19 cellular contexts compared by ENCODE assay signal in genomic region chr16:56334761-56335160, GRCh38.
"Had no signal": no experiment of that assay in that cellular context is flagged by ENCODE, and none has a peak within 500 bp of the region (broad histone marks: within the 10 kb centered on the region; RNA-seq: fewer than 3 reads in every experiment).

No MANE protein-coding gene starts in this region.

- H3K9me3 Mint-ChIP-seq: activated CD8-positive, alpha-beta T cell treated with anti-CD3 and anti-CD28 coated beads for 36 hours; activated T-cell treated with anti-CD3 and anti-CD28 coated beads, Interleukin-2, amount 50 U/mL, for 4 hours; natural killer cell; T-helper 1 cell treated with Interleukin-12 subunit alpha and Interleukin-12 subunit beta and Interleukin-4 antibody, amounts not matched to agents 30 μg/mL and 1 μg/mL, for 36 hours; WTC11 had no signal

- ATAC-seq: activated CD8-positive, alpha-beta T cell treated with anti-CD3 and anti-CD28 coated beads for 36 hours; activated T-cell treated with anti-CD3 and anti-CD28 coated beads, Interleukin-2, amount 50 U/mL, for 4 hours; body of pancreas; left lobe of liver; natural killer cell; SK-N-SH treated with all-trans-retinoic acid at 6 μM for 48 hours; upper lobe of right lung; WTC11 had no signal

- H3K9me3 ChIP-seq: body of pancreas, upper lobe of right lung had no signal

- H3K27me3 Mint-ChIP-seq: activated CD8-positive, alpha-beta T cell treated with anti-CD3 and anti-CD28 coated beads for 36 hours; activated naive CD8-positive, alpha-beta T cell had no signal

- H3K4me3 Mint-ChIP-seq: activated CD8-positive, alpha-beta T cell treated with anti-CD3 and anti-CD28 coated beads for 36 hours; activated naive CD8-positive, alpha-beta T cell; activated T-cell treated with anti-CD3 and anti-CD28 coated beads, Interleukin-2, amount 50 U/mL, for 4 hours; natural killer cell; T-helper 1 cell treated with Interleukin-12 subunit alpha and Interleukin-12 subunit beta and Interleukin-4 antibody, amounts not matched to agents 30 μg/mL and 1 μg/mL, for 36 hours; WTC11 had no signal

- H3K27me3 ChIP-seq: body of pancreas, upper lobe of right lung had no signal

- H3K4me1 ChIP-seq: body of pancreas, upper lobe of right lung had no signal

- H3K27ac Mint-ChIP-seq: activated CD8-positive, alpha-beta T cell treated with anti-CD3 and anti-CD28 coated beads for 36 hours; activated naive CD8-positive, alpha-beta T cell; natural killer cell; T-helper 1 cell treated with Interleukin-12 subunit alpha and Interleukin-12 subunit beta and Interleukin-4 antibody, amounts not matched to agents 30 μg/mL and 1 μg/mL, for 36 hours; WTC11 had no signal

- DNase-seq: activated CD4-positive, alpha-beta T cell treated with anti-CD3 and anti-CD28 coated beads for 4 hours; activated CD8-positive, alpha-beta T cell treated with anti-CD3 and anti-CD28 coated beads for 36 hours; activated effector memory CD4-positive, alpha-beta T cell treated with anti-CD3 and anti-CD28 coated beads, Interleukin-2, amount 50 U/mL, for 16 hours; activated T-cell treated with anti-CD3 and anti-CD28 coated beads, Interleukin-2, amount 50 U/mL, for 4 hours; amniotic stem cell; body of pancreas; effector memory CD4-positive, alpha-beta T cell; mesendoderm; natural killer cell; nucleus accumbens; stimulated activated CD4-positive, alpha-beta T cell treated with anti-CD3 and anti-CD28 coated beads, Interleukin-15, amount 100 ng/mL, for 24 hours; stimulated activated CD4-positive, alpha-beta T cell treated with anti-CD3 and anti-CD28 coated beads, Interleukin-4, amount 100 ng/mL, for 1 hour; stimulated activated naive CD4-positive, alpha-beta T cell; upper lobe of right lung had no signal

- H3K4me3 ChIP-seq: body of pancreas, upper lobe of right lung had no signal

- H3K36me3 Mint-ChIP-seq: activated naive CD8-positive, alpha-beta T cell; natural killer cell; WTC11 had no signal

- H3K4me1 Mint-ChIP-seq: natural killer cell, WTC11 had no signal

- H3K36me3 ChIP-seq: upper lobe of right lung had no signal

- H3K27ac ChIP-seq: body of pancreas, upper lobe of right lung had no signal
